In the genomic region with DNA sequence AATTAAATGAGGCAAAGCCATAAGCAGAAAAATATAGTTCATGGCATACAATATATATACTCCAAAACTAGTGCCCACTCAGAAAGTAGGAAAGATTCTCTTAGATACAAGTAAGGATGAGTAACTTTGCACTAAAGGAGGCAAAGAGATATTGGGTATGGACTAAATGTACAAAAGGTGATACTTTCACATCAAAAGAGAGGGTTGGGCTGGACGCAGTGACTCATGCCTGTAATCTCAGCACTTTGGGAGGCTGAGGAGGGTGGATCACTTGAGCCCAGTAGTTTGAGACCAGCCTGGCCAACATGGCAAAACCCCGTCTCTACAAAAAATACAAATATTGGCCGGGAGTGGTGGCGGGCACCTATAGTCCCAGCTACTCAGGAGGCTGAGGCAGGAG, we compare ENCODE assay signal across 9 cellular contexts. TPM values are rescaled to one million over a fixed set of nuclear protein-coding genes. Genes with fewer than 3 reads are reported as not detected.
DNase-seq lines count a peak whose midpoint lies in the region; ATAC-seq, FAIRE-seq and TF ChIP-seq lines count a peak whose summit lies in the region.
"Had no signal": no experiment of that assay in that cellular context is flagged by ENCODE, and none has a peak within 500 bp of the region (broad histone marks: within the 10 kb centered on the region; RNA-seq: fewer than 3 reads in every experiment).

No MANE protein-coding gene starts in this region.

- intact Hi-C loops in pancreas (cut with DNase I), result no loop called here

- no peaks in the 10 kb centered on the region for H3K9me2 ChIP-seq in OCI-LY1 (ENCODE audit: low read depth, low read length)

- H3K27ac ChIP-seq in CD8-positive, alpha-beta memory T cell (ENCODE audit: low read depth, low read length), result no peak overlapping the region
- peak overlapping the region; percentile 32 for H3K27ac ChIP-seq in OCI-LY1 (ENCODE audit: low read depth, low read length, poor library complexity, severe bottlenecking)
- H3K27ac ChIP-seq in effector memory CD4-positive, alpha-beta T cell (ENCODE audit: insufficient read depth, low read length, poor library complexity, severe bottlenecking), result peak overlapping the region; percentile 47
- H3K27ac ChIP-seq in pancreas, result peak overlapping the region; percentile 6 to 81 (median 34)

- H3K27me3 Mint-ChIP-seq in CD8-positive, alpha-beta memory T cell, result no peaks in the 10 kb centered on the region
- no peaks in the 10 kb centered on the region for H3K27me3 Mint-ChIP-seq in progenitor cell of endocrine pancreas

- no peak overlapping the region for H3K4me2 ChIP-seq in OCI-LY1 (ENCODE audit: low read length)

- H3K4me3 ChIP-seq in CD8-positive, alpha-beta memory T cell (ENCODE audit: low read length), result no peak overlapping the region
- H3K4me3 ChIP-seq in OCI-LY1 (ENCODE audit: low read depth, low read length, poor library complexity, severe bottlenecking) (no peak overlapping the region), pancreas (no peak overlapping the region)
- no peak overlapping the region for H3K4me3 ChIP-seq in effector memory CD4-positive, alpha-beta T cell (ENCODE audit: insufficient read depth, low read depth, low read length, poor library complexity, severe bottlenecking)

- FAIRE-seq in pancreas (lab: Jason Lieb, UNC), result no peak

- no peak overlapping the region for H2AFZ ChIP-seq in OCI-LY1 (ENCODE audit: low read length)

- POLR2A ChIA-PET in CD8-positive, alpha-beta memory T cell (lab: Charles Lee), result no interaction called here

- H3F3A ChIP-seq in OCI-LY1 (ENCODE audit: insufficient read depth, low read length), result no peaks in the 10 kb centered on the region

- H3K9me3 Mint-ChIP-seq in CD8-positive, alpha-beta memory T cell, result no peaks in the 10 kb centered on the region
- peaks cover 7% of the 10 kb centered on the region for H3K9me3 Mint-ChIP-seq in progenitor cell of endocrine pancreas (ENCODE audit: low read depth)

- DNase-seq in CD8-positive, alpha-beta memory T cell, result no peak
- no peak for DNase-seq in effector memory CD4-positive, alpha-beta T cell
- no peak for DNase-seq in pancreas
- DNase-seq in progenitor cell of endocrine pancreas (ENCODE audit: low spot score, unreplicated experiment), result no peak
- DNase-seq in activated gamma-delta T cell (lab: John Stamatoyannopoulos, UW), result no peak

- peak overlapping the region in 7 of 8 donors; percentile 45 to 93 (median 83) for H3K27ac Mint-ChIP-seq in CD8-positive, alpha-beta memory T cell
- no peak overlapping the region for H3K27ac Mint-ChIP-seq in progenitor cell of endocrine pancreas

- peaks cover 35% of the 10 kb centered on the region for H3K79me2 ChIP-seq in OCI-LY1 (ENCODE audit: insufficient read depth, low read length)

- peaks cover 45 to 88% (median 86%) of the 10 kb centered on the region in 3 donors for H3K4me1 Mint-ChIP-seq in CD8-positive, alpha-beta memory T cell
- H3K4me1 Mint-ChIP-seq in progenitor cell of endocrine pancreas (ENCODE audit: low read depth), result peaks cover 11% of the 10 kb centered on the region

- ATAC-seq in pancreas, result no peak
- ATAC-seq in GM21723 (IDR thresholded peaks at IDR 0.05; ENCODE audit: unreplicated experiment), result no peak
- no peak for ATAC-seq in GM19035 (IDR thresholded peaks at IDR 0.05; ENCODE audit: unreplicated experiment)

- H3K9ac ChIP-seq in OCI-LY1 (ENCODE audit: low read length), result no peak overlapping the region

- no peaks in the 10 kb centered on the region for H3K27me3 ChIP-seq in CD8-positive, alpha-beta memory T cell (ENCODE audit: insufficient read depth, low read length, poor library complexity, severe bottlenecking)
- H3K27me3 ChIP-seq in OCI-LY1 (ENCODE audit: insufficient read depth, low read length) (no peaks in the 10 kb centered on the region), pancreas (no peaks in the 10 kb centered on the region)
- H3K27me3 ChIP-seq in effector memory CD4-positive, alpha-beta T cell (replicated peaks; ENCODE audit: control insufficient read depth, insufficient read depth, low read length, poor library complexity, severe bottlenecking), result no peaks in the 10 kb centered on the region

- no peak overlapping the region for H3K4me3 Mint-ChIP-seq in CD8-positive, alpha-beta memory T cell
- H3K4me3 Mint-ChIP-seq in progenitor cell of endocrine pancreas (ENCODE audit: low read depth), result no peak overlapping the region

- H3K36me3 ChIP-seq in CD8-positive, alpha-beta memory T cell (ENCODE audit: insufficient read depth, low read length), result peaks cover 5% of the 10 kb centered on the region
- H3K36me3 ChIP-seq in OCI-LY1 (ENCODE audit: insufficient read depth, low read length), result peaks cover 23% of the 10 kb centered on the region; the same call in 1 of the 2 replicates
- peaks cover 5% of the 10 kb centered on the region for H3K36me3 ChIP-seq in effector memory CD4-positive, alpha-beta T cell (ENCODE audit: control insufficient read depth, insufficient read depth, low read length)
- peaks cover 0 to 11% (median 0%) of the 10 kb centered on the region in 3 donors for H3K36me3 ChIP-seq in pancreas

- H3K9me3 ChIP-seq in CD8-positive, alpha-beta memory T cell (ENCODE audit: low read length), result no peaks in the 10 kb centered on the region
- H3K9me3 ChIP-seq in OCI-LY1 (ENCODE audit: low read length), result no peaks in the 10 kb centered on the region
- H3K9me3 ChIP-seq in effector memory CD4-positive, alpha-beta T cell (ENCODE audit: control insufficient read depth, low read length), result no peaks in the 10 kb centered on the region
- H3K9me3 ChIP-seq in pancreas, result no peaks in the 10 kb centered on the region

- H3K4me1 ChIP-seq in CD8-positive, alpha-beta memory T cell (ENCODE audit: insufficient read depth, low read length), result peaks cover 25% of the 10 kb centered on the region
- H3K4me1 ChIP-seq in OCI-LY1 (ENCODE audit: insufficient read depth, low read length, severe bottlenecking), result peaks cover 28% of the 10 kb centered on the region
- H3K4me1 ChIP-seq in effector memory CD4-positive, alpha-beta T cell (ENCODE audit: control insufficient read depth, insufficient read depth, low read length, poor library complexity, severe bottlenecking), result no peaks in the 10 kb centered on the region
- H3K4me1 ChIP-seq in pancreas, result peaks cover 36 to 58% (median 57%) of the 10 kb centered on the region in 3 donors

- 77 to 93% methylated on average over 4 of the region's 4 CpGs for WGBS in pancreas, 2 donors

- no peak for TF ChIP-seq CTCF in OCI-LY1 (IDR thresholded peaks at IDR 0.05; ENCODE audit: low read length)
- no peak for TF ChIP-seq CTCF in pancreas (IDR thresholded peaks at IDR 0.05)
- TF ChIP-seq CTCF in progenitor cell of endocrine pancreas (IDR thresholded peaks at IDR 0.05; ENCODE audit: unreplicated experiment), result no peak

- CTCF ChIA-PET in CD8-positive, alpha-beta memory T cell (lab: Charles Lee), result interaction anchor here (2.0 to 4.1 kb wide), 5 partner anchors 11 to 469 kb away, joined by 6 to 28 read pairs (median 22); no protein-coding TSS in a partner anchor

- no peaks in the 10 kb centered on the region for H4K20me1 ChIP-seq in OCI-LY1 (ENCODE audit: insufficient read depth, low read length)

- H3K36me3 Mint-ChIP-seq in CD8-positive, alpha-beta memory T cell, result peaks cover 0 to 62% (median 15%) of the 10 kb centered on the region in 3 donors
- peaks cover 37% of the 10 kb centered on the region for H3K36me3 Mint-ChIP-seq in progenitor cell of endocrine pancreas (ENCODE audit: insufficient read depth)

RNA-seq across cellular contexts. Expression of a gene that starts 6.7 kb away (rescaled TPM):
- total RNA-seq in CD8-positive, alpha-beta memory T cell, result 10 to 100 TPM; 56.1 to 62.0 TPM
- polyA plus RNA-seq in CD8-positive, alpha-beta memory T cell, result 25.9 TPM
- total RNA-seq in pancreas (10 to 100 TPM; 11.2 to 17.9 (median 15.2) TPM), progenitor cell of endocrine pancreas (54.7 and 56.2 TPM in 2 replicates)
- polyA plus RNA-seq in pancreas, result 10 to 100 TPM; 11.2 to 16.7 TPM

RNA-seq across cellular contexts. Expression of a gene that starts 6.7 kb away (rescaled TPM):
- 10 to 100 TPM; 25.6 to 27.0 TPM for total RNA-seq in CD8-positive, alpha-beta memory T cell
- polyA plus RNA-seq in CD8-positive, alpha-beta memory T cell, result 10.2 TPM
- total RNA-seq in pancreas, result 10 to 100 TPM in 1 of 6 donors, 1 to 10 TPM in 5; 5.5 to 11.5 (median 7.3) TPM
- polyA plus RNA-seq in pancreas, result 1 to 10 TPM; 2.0 to 3.6 TPM
- 14.4 and 15.0 TPM in 2 replicates for total RNA-seq in progenitor cell of endocrine pancreas

RNA-seq across cellular contexts. Expression of a gene that starts 37.0 kb away (rescaled TPM):
- total RNA-seq in CD8-positive, alpha-beta memory T cell, result 10 to 100 TPM in 1 of 2 experiments, 1 to 10 TPM in 1; 8.4 to 12.1 TPM
- polyA plus RNA-seq in CD8-positive, alpha-beta memory T cell, result 16.8 TPM
- total RNA-seq in pancreas, result 10 to 100 TPM in 2 of 6 donors, 1 to 10 TPM in 4; 3.6 to 18.4 (median 4.2) TPM
- 1 to 10 TPM; 2.1 to 3.5 TPM for polyA plus RNA-seq in pancreas
- not detected in 2 replicates for total RNA-seq in progenitor cell of endocrine pancreas
- polyA plus RNA-seq: neural cell had no signal
